Comparison of ENCODE assay signal across 25 cellular contexts in the genomic region with DNA sequence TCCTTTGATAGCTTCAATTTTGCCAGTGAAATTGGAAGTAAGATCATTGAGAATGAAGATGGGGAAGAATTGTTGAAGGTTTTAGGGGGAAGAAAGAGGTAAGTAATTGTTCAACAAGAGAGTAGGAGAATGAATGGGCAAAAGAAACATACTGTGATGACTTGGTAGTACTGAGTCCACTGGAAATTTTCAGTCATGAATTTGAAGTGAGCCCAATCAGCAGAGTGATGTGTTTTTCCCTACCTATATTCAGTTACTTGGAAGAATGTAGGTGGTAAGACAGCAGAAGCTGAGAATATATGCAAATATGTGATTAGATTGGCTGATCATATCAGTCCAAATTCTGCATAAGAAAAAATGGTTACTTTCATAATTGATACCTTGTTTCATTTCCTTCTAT.
"Had no signal": no experiment of that assay in that cellular context is flagged by ENCODE, and none has a peak within 500 bp of the region (broad histone marks: within the 10 kb centered on the region; RNA-seq: fewer than 3 reads in every experiment).

No MANE protein-coding gene starts in this region.

- H3K4me3 Mint-ChIP-seq: activated naive CD4-positive, alpha-beta T cell treated with anti-CD3 and anti-CD28 coated beads for 36 hours; T-helper 1 cell treated with Interleukin-12 subunit alpha and Interleukin-12 subunit beta and Interleukin-4 antibody, amounts not matched to agents 30 μg/mL and 1 μg/mL, for 36 hours; WTC11 had no signal

- H3K9me3 ChIP-seq: ascending aorta, body of pancreas, Peyer's patch, SJCRH30 had no signal

- ATAC-seq: HepG2, WTC11 had no signal

- H3K36me3 Mint-ChIP-seq: WTC11 had no signal

- DNase-seq: activated CD4-positive, alpha-beta T cell treated with anti-CD3 and anti-CD28 coated beads, Interleukin-2, amount 50 U/mL, for 48 hours; activated effector memory CD4-positive, alpha-beta T cell treated with anti-CD3 and anti-CD28 coated beads, Interleukin-2, amount 50 U/mL, for 16 hours; activated naive CD4-positive, alpha-beta T cell treated with anti-CD3 and anti-CD28 coated beads for 36 hours; amniotic stem cell; body of pancreas; central memory CD4-positive, alpha-beta T cell; cortex of kidney; NCI-H1092 treated with DMSO at 0.1 percent for 48 hours; NCI-H1417 treated with DMSO at 0.1 percent for 48 hours; NCI-H1694; NCI-H345; NCI-H510A; NCI-H69; NK-92 treated with Interleukin-12 subunit alpha and Interleukin-12 subunit beta, amount 100 ng/mL, for 24 hours; OCI-M1; Peyer's patch; Right ventricle myocardium superior; SJCRH30; T-helper 9 cell had no signal

- H3K4me3 ChIP-seq: ascending aorta, body of pancreas, Peyer's patch, SJCRH30 had no signal

- H3K9me3 Mint-ChIP-seq: activated naive CD4-positive, alpha-beta T cell treated with anti-CD3 and anti-CD28 coated beads for 36 hours had no signal

- H3K27me3 ChIP-seq: ascending aorta, body of pancreas, Peyer's patch, SJCRH30 had no signal

- H3K27ac ChIP-seq: ascending aorta, body of pancreas, KMS-11, Peyer's patch, RWPE1, SJCRH30 had no signal

- H3K36me3 ChIP-seq: ascending aorta, Peyer's patch, SJCRH30 had no signal

- H3K4me1 ChIP-seq: ascending aorta, body of pancreas, Peyer's patch, SJCRH30 had no signal

- H3K27ac Mint-ChIP-seq: activated naive CD4-positive, alpha-beta T cell treated with anti-CD3 and anti-CD28 coated beads for 36 hours; T-helper 1 cell treated with Interleukin-12 subunit alpha and Interleukin-12 subunit beta and Interleukin-4 antibody, amounts not matched to agents 30 μg/mL and 1 μg/mL, for 36 hours; WTC11 had no signal
